In genomic region chr3:61727435-61727834, GRCh38 we compare ENCODE assay signal across 16 cellular contexts.
DNase-seq lines count a peak whose midpoint lies in the region; ATAC-seq and TF ChIP-seq lines count a peak whose summit lies in the region.
"Had no signal": no experiment of that assay in that cellular context is flagged by ENCODE, and none has a peak within 500 bp of the region (broad histone marks: within the 10 kb centered on the region; RNA-seq: fewer than 3 reads in every experiment).

No MANE protein-coding gene starts in this region.

- DNase-seq in left ventricle myocardium inferior (no peak), heart left ventricle (no peak), body of pancreas (no peak), left colon (no peak), glomerular visceral epithelial cell (ENCODE audit: extremely low spot score) (no peak)
- DNase-seq in activated CD8-positive, alpha-beta T cell treated with anti-CD3 and anti-CD28 coated beads, Interleukin-2, amount 10 ng/mL, durations not matched to agents 7 days and 5 days: no peak
- DNase-seq: 8988T; AML-193; Calu3; CD4-positive, CD25-positive, alpha-beta regulatory T cell; DMS79; HCEC 1CT; HFFc6 had no signal

- TF ChIP-seq CTCF in left ventricle myocardium inferior (IDR thresholded peaks at IDR 0.05; ENCODE audit: borderline replicate concordance) (no peak), heart left ventricle (IDR thresholded peaks at IDR 0.05) (no peak), body of pancreas (IDR thresholded peaks at IDR 0.05) (no peak)

- no peaks in the 10 kb centered on the region for H3K9me3 Mint-ChIP-seq in activated CD8-positive, alpha-beta T cell treated with anti-CD3 and anti-CD28 coated beads, Interleukin-2, amount 10 ng/mL, durations not matched to agents 7 days and 5 days (ENCODE audit: insufficient read depth)
- H3K9me3 Mint-ChIP-seq: HFFc6 had no signal

- H3K27ac ChIP-seq in left ventricle myocardium inferior (replicated peaks) (peak overlapping the region; percentile 27), heart left ventricle (no peak overlapping the region), body of pancreas (peak overlapping the region in 2 of 4 donors; percentile 1 to 41)
- H3K27ac ChIP-seq: BLaER1 treated with 17β-estradiol and CSF1 and Interleukin-3, amounts not matched to agents 10 nM and 100 nM had no signal

- 92 to 94% (median 93%) methylated on average over 5 of the region's 5 CpGs for WGBS in heart left ventricle, 4 donors
- WGBS in body of pancreas, 2 donors: 66 to 75% methylated on average over 5 of the region's 5 CpGs

- intact Hi-C loops in left ventricle myocardium inferior (cut with micrococcal nuclease): no loop called here
- intact Hi-C loops in heart left ventricle (cut with DNase I): loop anchor here in 3 of 10 donors (5.0 to 10.0 kb wide), 3 partner anchors 80 to 163 kb away; partner anchors contain the start of gene PTPRG (in 2 of the 3)
- intact Hi-C loops in body of pancreas (cut with DNase I): no loop called here
- intact Hi-C loops in left colon (cut with DNase I, micrococcal nuclease): no loop called here

- CTCF ChIA-PET in activated CD8-positive, alpha-beta T cell treated with anti-CD3 and anti-CD28 coated beads, Interleukin-2, amount 10 ng/mL, durations not matched to agents 7 days and 5 days (lab: Charles Lee): no interaction called here

- H3K36me3 ChIP-seq in left ventricle myocardium inferior (no peaks in the 10 kb centered on the region), heart left ventricle (no peaks in the 10 kb centered on the region), body of pancreas (replicated peaks in 1 of 2; ENCODE audit: insufficient read depth in 1 of 2, low read depth in 2 of 2) (no peaks in the 10 kb centered on the region)
- H3K36me3 ChIP-seq: BLaER1 treated with 17β-estradiol and CSF1 and Interleukin-3, amounts not matched to agents 10 nM and 100 nM had no signal

- no peak overlapping the region for H3K27ac Mint-ChIP-seq in activated CD8-positive, alpha-beta T cell treated with anti-CD3 and anti-CD28 coated beads, Interleukin-2, amount 10 ng/mL, durations not matched to agents 7 days and 5 days
- H3K27ac Mint-ChIP-seq: CD4-positive, CD25-positive, alpha-beta regulatory T cell; HFFc6 had no signal

- POLR2A ChIA-PET in activated CD8-positive, alpha-beta T cell treated with anti-CD3 and anti-CD28 coated beads, Interleukin-2, amount 10 ng/mL, durations not matched to agents 7 days and 5 days (lab: Charles Lee): no interaction called here

- no peaks in the 10 kb centered on the region for H3K27me3 Mint-ChIP-seq in activated CD8-positive, alpha-beta T cell treated with anti-CD3 and anti-CD28 coated beads, Interleukin-2, amount 10 ng/mL, durations not matched to agents 7 days and 5 days (ENCODE audit: low read depth)
- H3K27me3 Mint-ChIP-seq: CD4-positive, CD25-positive, alpha-beta regulatory T cell had no signal

- ATAC-seq in heart left ventricle: no peak
- ATAC-seq in body of pancreas: peak; percentile 38
- peak; percentile 61 for ATAC-seq in left colon
- ATAC-seq in GM21529 (IDR thresholded peaks at IDR 0.05; ENCODE audit: unreplicated experiment): no peak
- ATAC-seq in activated CD8-positive, alpha-beta T cell treated with anti-CD3 and anti-CD28 coated beads, Interleukin-2, amount 10 ng/mL, durations not matched to agents 7 days and 5 days: no peak
- ATAC-seq: GM12878 had no signal

- H3K4me3 ChIP-seq in left ventricle myocardium inferior (no peak overlapping the region), heart left ventricle (no peak overlapping the region), body of pancreas (no peak overlapping the region)
- H3K4me3 ChIP-seq: BLaER1 treated with 17β-estradiol and CSF1 and Interleukin-3, amounts not matched to agents 10 nM and 100 nM; GM12878 had no signal

- no peak overlapping the region for H3K4me3 Mint-ChIP-seq in activated CD8-positive, alpha-beta T cell treated with anti-CD3 and anti-CD28 coated beads, Interleukin-2, amount 10 ng/mL, durations not matched to agents 7 days and 5 days
- H3K4me3 Mint-ChIP-seq: CD4-positive, CD25-positive, alpha-beta regulatory T cell; HFFc6 had no signal

- H3K27me3 ChIP-seq in left ventricle myocardium inferior (ENCODE audit: low read depth): no peaks in the 10 kb centered on the region
- no peaks in the 10 kb centered on the region for H3K27me3 ChIP-seq in heart left ventricle
- no peaks in the 10 kb centered on the region for H3K27me3 ChIP-seq in body of pancreas
- H3K27me3 ChIP-seq: BLaER1 treated with 17β-estradiol and CSF1 and Interleukin-3, amounts not matched to agents 10 nM and 100 nM had no signal

- H3K9me3 ChIP-seq in left ventricle myocardium inferior (replicated peaks) (no peaks in the 10 kb centered on the region), heart left ventricle (no peaks in the 10 kb centered on the region), body of pancreas (no peaks in the 10 kb centered on the region)

- no peaks in the 10 kb centered on the region for H3K4me1 Mint-ChIP-seq in activated CD8-positive, alpha-beta T cell treated with anti-CD3 and anti-CD28 coated beads, Interleukin-2, amount 10 ng/mL, durations not matched to agents 7 days and 5 days (ENCODE audit: low read depth)
- H3K4me1 Mint-ChIP-seq: CD4-positive, CD25-positive, alpha-beta regulatory T cell had no signal

- TF ChIP-seq POLR2A in heart left ventricle (IDR thresholded peaks at IDR 0.05) (no peak), body of pancreas (IDR thresholded peaks at IDR 0.05) (no peak)

- peaks cover 60% of the 10 kb centered on the region for H3K4me1 ChIP-seq in left ventricle myocardium inferior
- peaks cover 0 to 56% (median 17%) of the 10 kb centered on the region in 12 donors for H3K4me1 ChIP-seq in heart left ventricle
- H3K4me1 ChIP-seq in body of pancreas: peaks cover 40% of the 10 kb centered on the region
- H3K4me1 ChIP-seq: BLaER1 treated with 17β-estradiol and CSF1 and Interleukin-3, amounts not matched to agents 10 nM and 100 nM had no signal

- H3K36me3 Mint-ChIP-seq in activated CD8-positive, alpha-beta T cell treated with anti-CD3 and anti-CD28 coated beads, Interleukin-2, amount 10 ng/mL, durations not matched to agents 7 days and 5 days (ENCODE audit: low read depth): no peaks in the 10 kb centered on the region
- H3K36me3 Mint-ChIP-seq: CD4-positive, CD25-positive, alpha-beta regulatory T cell had no signal

Comparison
In these comparisons a context has a peak if more than half of its experiments do, and no peak if none do; other contexts are left out.
1. ATAC-seq: peak in body of pancreas (single experiment) and left colon (single experiment); none in heart left ventricle (0 of 4), GM21529 (single experiment) and activated CD8-positive, alpha-beta T cell treated with anti-CD3 and anti-CD28 coated beads, Interleukin-2, amount 10 ng/mL, durations not matched to agents 7 days and 5 days (single experiment).